ENCODE assay signal across 20 cellular contexts in the genomic region with DNA sequence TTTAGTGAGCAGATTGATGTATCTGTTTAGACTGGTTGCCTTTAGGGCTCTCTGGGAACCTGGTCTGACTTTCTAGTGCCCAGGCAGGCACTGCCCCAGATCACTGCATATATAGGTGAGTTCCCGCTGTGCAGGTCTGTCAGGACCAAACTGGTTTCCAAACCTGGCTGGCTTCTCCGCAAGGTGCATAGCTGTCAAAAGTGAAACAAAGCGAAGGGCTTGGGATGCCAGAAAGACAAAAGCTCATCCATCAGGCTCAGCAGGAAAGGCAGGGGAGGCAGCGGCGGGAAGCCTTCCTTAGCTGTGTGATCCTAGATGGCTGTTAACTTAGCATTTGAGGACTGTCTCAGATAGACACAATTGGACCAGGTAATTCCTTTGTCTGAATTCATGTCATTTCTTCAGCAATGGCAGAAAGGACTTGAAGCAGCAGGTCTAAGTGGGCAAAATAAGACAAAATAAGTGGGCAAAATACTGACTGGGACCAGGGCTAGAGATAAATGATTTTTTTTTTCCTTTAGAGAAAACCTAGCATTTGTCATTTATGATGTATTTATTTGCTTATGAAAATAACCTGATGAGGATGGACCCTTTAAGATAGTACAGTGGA.
DNase-seq lines count a peak whose midpoint lies in the region; ATAC-seq and TF ChIP-seq lines count a peak whose summit lies in the region.
"Had no signal": no experiment of that assay in that cellular context is flagged by ENCODE, and none has a peak within 500 bp of the region (broad histone marks: within the 10 kb centered on the region; RNA-seq: fewer than 3 reads in every experiment).

No MANE protein-coding gene starts in this region.

- no peaks in the 10 kb centered on the region for H3K9me3 Mint-ChIP-seq in endodermal cell

- TF ChIP-seq CTCF in endodermal cell (conservative IDR thresholded peaks at IDR 0.05) (no peak), smooth muscle cell (IDR thresholded peaks at IDR 0.05; ENCODE audit: borderline replicate concordance, insufficient read depth, poor library complexity, severe bottlenecking) (no peak), transverse colon (IDR thresholded peaks at IDR 0.05) (no peak)

- peak overlapping the region; percentile 70 for H3K4me2 ChIP-seq in smooth muscle cell
- H3K4me2 ChIP-seq: BLaER1 treated with 17β-estradiol and CSF1 and Interleukin-3, amounts not matched to agents 10 nM and 100 nM had no signal

- H3K27me3 ChIP-seq in endodermal cell (ENCODE audit: control insufficient read depth, insufficient read depth, low read length, poor library complexity, severe bottlenecking) (no peaks in the 10 kb centered on the region), smooth muscle cell (ENCODE audit: low read depth) (no peaks in the 10 kb centered on the region), transverse colon (no peaks in the 10 kb centered on the region)
- H3K27me3 ChIP-seq: BLaER1 treated with 17β-estradiol and CSF1 and Interleukin-3, amounts not matched to agents 10 nM and 100 nM had no signal

- no peak for TF ChIP-seq POLR2A in transverse colon (IDR thresholded peaks at IDR 0.05)

- in situ Hi-C loops in transverse colon (cut with MboI; ENCODE audit: low pct_ligation_motif_present in 1 of 4, low pct_unique_long_range_greater_than_20kb in 1 of 4, low sequenced_read_pairs in 3 of 4): no loop called here

- no peaks in the 10 kb centered on the region for H4K20me1 ChIP-seq in smooth muscle cell (ENCODE audit: low read depth)
- H4K20me1 ChIP-seq: BLaER1 treated with 17β-estradiol and CSF1 and Interleukin-3, amounts not matched to agents 10 nM and 100 nM had no signal

- WGBS in endodermal cell (ENCODE audit: insufficient coverage in 1 of 2, insufficient read length in 1 of 2), 2 experiments: 8 to 13% methylated on average over 5 of the region's 5 CpGs
- 59% methylated on average over 5 of the region's 5 CpGs for WGBS in smooth muscle cell (ENCODE audit: low lambda C conversion rate)
- WGBS in transverse colon (ENCODE audit: low coverage in 1 of 2), 2 donors: 90 to 100% methylated on average over 1 to 5 of the region's 5 CpGs

- peaks cover 8% of the 10 kb centered on the region for H3F3A ChIP-seq in smooth muscle cell (ENCODE audit: low read depth)

- H3K27ac Mint-ChIP-seq in endodermal cell: no peak overlapping the region
- H3K27ac Mint-ChIP-seq: activated CD8-positive, alpha-beta memory T cell treated with anti-CD3 and anti-CD28 coated beads, Interleukin-2, amount 10 ng/mL, durations not matched to agents 7 days and 5 days had no signal

- H3K9ac ChIP-seq in endodermal cell (ENCODE audit: extremely low read depth, low read length, poor library complexity, severe bottlenecking) (no peak overlapping the region), smooth muscle cell (ENCODE audit: low read depth) (no peak overlapping the region)
- H3K9ac ChIP-seq: BLaER1 treated with 17β-estradiol and CSF1 and Interleukin-3, amounts not matched to agents 10 nM and 100 nM had no signal

- no peaks in the 10 kb centered on the region for H3K9me3 ChIP-seq in endodermal cell (ENCODE audit: control insufficient read depth, low read length)
- no peaks in the 10 kb centered on the region for H3K9me3 ChIP-seq in smooth muscle cell (replicated peaks; ENCODE audit: low read depth)
- no peaks in the 10 kb centered on the region for H3K9me3 ChIP-seq in transverse colon
- H3K9me3 ChIP-seq: BLaER1 treated with 17β-estradiol and CSF1 and Interleukin-3, amounts not matched to agents 10 nM and 100 nM; thoracic aorta had no signal

- no peak for ATAC-seq in GM18867 (IDR thresholded peaks at IDR 0.05; ENCODE audit: unreplicated experiment)
- ATAC-seq: activated CD8-positive, alpha-beta memory T cell treated with anti-CD3 and anti-CD28 coated beads, Interleukin-2, amount 10 ng/mL, durations not matched to agents 7 days and 5 days; left colon had no signal

- intact Hi-C loops in transverse colon (cut with DNase I; ENCODE audit: low total_unique reads): no loop called here

- H3K79me2 ChIP-seq in smooth muscle cell (ENCODE audit: low read depth): no peaks in the 10 kb centered on the region

- H3K4me1 Mint-ChIP-seq in endodermal cell: peaks cover 23% of the 10 kb centered on the region

- no peak for TF ChIP-seq EP300 in transverse colon (IDR thresholded peaks at IDR 0.05; ENCODE audit: low read depth)

- DNase-seq in NCI-H1092 treated with DMSO at 0.1 percent for 48 hours (lab: John Stamatoyannopoulos, UW): peak; percentile 12
- DNase-seq in NCI-H1092 (lab: John Stamatoyannopoulos, UW): no peak
- peak; percentile 94 for DNase-seq in NCI-H345 (lab: John Stamatoyannopoulos, UW)
- peak; percentile 95 for DNase-seq in endodermal cell
- no peak for DNase-seq in smooth muscle cell (lab: John Stamatoyannopoulos, UW; ENCODE audit: unreplicated experiment)
- no peak for DNase-seq in DMS79 treated with DMSO at 0.1 percent for 48 hours (lab: John Stamatoyannopoulos, UW)
- DNase-seq in transverse colon: no peak
- DNase-seq: activated CD4-positive, CD25-positive, alpha-beta regulatory T cell; activated CD8-positive, alpha-beta memory T cell treated with anti-CD3 and anti-CD28 coated beads, Interleukin-2, amount 10 ng/mL, durations not matched to agents 7 days and 5 days; activated gamma-delta T cell; anterior cingulate cortex; DND-41; left colon; RPMI8226; stimulated activated CD4-positive, alpha-beta T cell treated with anti-CD3 and anti-CD28 coated beads, Interleukin-4, amount 100 ng/mL, for 4 hours; T-helper 1 cell had no signal

- H3K4me3 Mint-ChIP-seq in endodermal cell: no peak overlapping the region
- H3K4me3 Mint-ChIP-seq: activated CD8-positive, alpha-beta memory T cell treated with anti-CD3 and anti-CD28 coated beads, Interleukin-2, amount 10 ng/mL, durations not matched to agents 7 days and 5 days had no signal

- H3K27ac ChIP-seq in endodermal cell (ENCODE audit: low read depth, low read length): no peak overlapping the region
- H3K27ac ChIP-seq in smooth muscle cell (ENCODE audit: low read depth): peak overlapping the region; percentile 41
- H3K27ac ChIP-seq in transverse colon: no peak overlapping the region
- H3K27ac ChIP-seq: BLaER1 treated with 17β-estradiol and CSF1 and Interleukin-3, amounts not matched to agents 10 nM and 100 nM; coronary artery; thoracic aorta had no signal

- H3K4me1 ChIP-seq in endodermal cell (ENCODE audit: control insufficient read depth, insufficient read depth, low read length) (peaks cover 3% of the 10 kb centered on the region), smooth muscle cell (ENCODE audit: low read depth) (peaks cover 22% of the 10 kb centered on the region), transverse colon (peaks cover 0 to 22% (median 10%) of the 10 kb centered on the region in 4 donors)

- H3K4me3 ChIP-seq in endodermal cell (ENCODE audit: low read length) (no peak overlapping the region), smooth muscle cell (no peak overlapping the region), transverse colon (no peak overlapping the region)
- H3K4me3 ChIP-seq: BLaER1 treated with 17β-estradiol and CSF1 and Interleukin-3, amounts not matched to agents 10 nM and 100 nM; coronary artery; thoracic aorta had no signal

- no peaks in the 10 kb centered on the region for H3K36me3 ChIP-seq in endodermal cell (ENCODE audit: control insufficient read depth, insufficient read depth, low read length)
- H3K36me3 ChIP-seq in smooth muscle cell (ENCODE audit: low read depth): no peaks in the 10 kb centered on the region
- H3K36me3 ChIP-seq in transverse colon: no peaks in the 10 kb centered on the region
- H3K36me3 ChIP-seq: BLaER1 treated with 17β-estradiol and CSF1 and Interleukin-3, amounts not matched to agents 10 nM and 100 nM; thoracic aorta had no signal

- H2AFZ ChIP-seq in smooth muscle cell (ENCODE audit: low read depth): no peak overlapping the region

- H3K27me3 Mint-ChIP-seq in endodermal cell (ENCODE audit: insufficient read depth): peaks cover 7% of the 10 kb centered on the region
- H3K27me3 Mint-ChIP-seq: activated CD8-positive, alpha-beta memory T cell treated with anti-CD3 and anti-CD28 coated beads, Interleukin-2, amount 10 ng/mL, durations not matched to agents 7 days and 5 days had no signal

- H3K36me3 Mint-ChIP-seq in endodermal cell (ENCODE audit: low read depth): no peaks in the 10 kb centered on the region
- H3K36me3 Mint-ChIP-seq: activated CD8-positive, alpha-beta memory T cell treated with anti-CD3 and anti-CD28 coated beads, Interleukin-2, amount 10 ng/mL, durations not matched to agents 7 days and 5 days had no signal

Comparison
In these comparisons a context has a peak if more than half of its experiments do, and no peak if none do; other contexts are left out.
1. DNase-seq: peak in NCI-H1092 treated with DMSO at 0.1 percent for 48 hours (single experiment), NCI-H345 (single experiment) and endodermal cell (single experiment); none in NCI-H1092 (single experiment), smooth muscle cell (single experiment), DMS79 treated with DMSO at 0.1 percent for 48 hours (single experiment) and transverse colon (single experiment).